ENCODE assay signal across 1 cellular context in genomic region chr15:43091859-43092258, GRCh38.
TF ChIP-seq lines count a peak whose summit lies in the region.

No MANE protein-coding gene starts in this region.

TF ChIP-seq in K562, 482 proteins besides CTCF, POLR2A, EP300 and RAD21:
- TF ChIP-seq EWSR1 (IDR thresholded peaks at IDR 0.05; ENCODE audit: borderline replicate concordance, low read depth, partially characterized antibody) (no peak), RBM25 (IDR thresholded peaks at IDR 0.05; ENCODE audit: low read depth, low read length, severe bottlenecking) (peak; percentile 53), BCOR (IDR thresholded peaks at IDR 0.05) (peak; percentile 26; the same call in 1 of the 2 replicates), ZNF121 (CRISPR knock-in tag; conservative IDR thresholded peaks at IDR 0.05) (peak; percentile 94), LARP7 (IDR thresholded peaks at IDR 0.05) (no peak)
